ENCODE assay signal across 18 cellular contexts in genomic region chr5:149143470-149143869, GRCh38. TPM values are rescaled to one million over a fixed set of nuclear protein-coding genes. Genes with fewer than 3 reads are reported as not detected.
A peak's percentile ranks its signal among the peaks of the same experiment; 100 is the strongest.
DNase-seq lines count a peak whose midpoint lies in the region; ATAC-seq and TF ChIP-seq lines count a peak whose summit lies in the region.
"Had no signal": no experiment of that assay in that cellular context is flagged by ENCODE, and none has a peak within 500 bp of the region (broad histone marks: within the 10 kb centered on the region; RNA-seq: fewer than 3 reads in every experiment).

No MANE protein-coding gene starts in this region.

- POLR2A ChIA-PET in AG04450 (lab: Yijun Ruan, JAX) = interaction anchor here (0.5 to 1.6 kb wide), 9 partner anchors 10 to 407 kb away, joined by 3 to 8 read pairs (median 3); no protein-coding TSS in a partner anchor

- DNase-seq in AG04450 (ENCODE audit: low read depth, low spot score) (no peak), adrenal gland (peak in 6 of 7 donors; percentile 28 to 72 (median 55)), fibroblast of mammary gland (ENCODE audit: low read depth) (peak; percentile 76), omental fat pad (ENCODE audit: low spot score) (no peak), COR-L47 (lab: John Stamatoyannopoulos, UW) (no peak), NCI-H2107 (lab: John Stamatoyannopoulos, UW) (no peak), coronary artery (ENCODE audit: low spot score) (no peak)
- DNase-seq: ACHN; activated CD4-positive, alpha-beta memory T cell treated with anti-CD3 and anti-CD28 coated beads for 36 hours; activated naive CD8-positive, alpha-beta T cell treated with anti-CD3 and anti-CD28 coated beads, Interleukin-2, amount 10 ng/mL, durations not matched to agents 7 days and 5 days; foreskin melanocyte; GF-D8; NCI-H2227 treated with DMSO at 0.1 percent for 48 hours; stimulated activated CD4-positive, alpha-beta T cell treated with anti-CD3 and anti-CD28 coated beads, Interleukin-15, amount 100 ng/mL, for 24 hours had no signal

- H3K4me1 ChIP-seq in adrenal gland (replicated peaks in 1 of 2) = peaks cover 20 to 27% of the 10 kb centered on the region in 2 donors

- no peak for TF ChIP-seq CTCF in AG04450 (IDR thresholded peaks at IDR 0.05; ENCODE audit: low read depth, low read length)
- no peak for TF ChIP-seq CTCF in adrenal gland (IDR thresholded peaks at IDR 0.05)
- TF ChIP-seq CTCF in fibroblast of mammary gland (conservative IDR thresholded peaks at IDR 0.05; ENCODE audit: control insufficient read depth, insufficient read depth, low read depth, low read length) = no peak
- TF ChIP-seq CTCF in omental fat pad (IDR thresholded peaks at IDR 0.05) = no peak
- no peak for TF ChIP-seq CTCF in coronary artery (IDR thresholded peaks at IDR 0.05)

- H3K36me3 ChIP-seq in adrenal gland (replicated peaks in 1 of 2) = no peaks in the 10 kb centered on the region

- peak overlapping the region; percentile 49 for H3K4me3 ChIP-seq in AG04450 (ENCODE audit: low read depth, low read length)
- H3K4me3 ChIP-seq in adrenal gland = no peak overlapping the region
- peak overlapping the region; percentile 46 for H3K4me3 ChIP-seq in fibroblast of mammary gland (ENCODE audit: control insufficient read depth, low read depth, low read length)
- no peak overlapping the region for H3K4me3 ChIP-seq in coronary artery
- H3K4me3 ChIP-seq: GM23338 had no signal

- intact Hi-C loops in adrenal gland (cut with DNase I) = loop anchor here (5.0 kb wide), 1 partner anchor 89 kb away; no protein-coding TSS in a partner anchor

- ATAC-seq in omental fat pad (ENCODE audit: low FRiP score) (peak; percentile 69), HG02840 (IDR thresholded peaks at IDR 0.05; ENCODE audit: low FRiP score, unreplicated experiment) (no peak)
- ATAC-seq: GM23338; stimulated activated memory B cell treated with anti-CD40 and anti-IgM and Interleukin-4, amounts not matched to agents 10 μg/mL and 1 μg/mL and 100 μg/mL, for 72 hours had no signal

- TF ChIP-seq POLR2A in adrenal gland (IDR thresholded peaks at IDR 0.05) = no peak

- H3K9me3 ChIP-seq in AG04450 (ENCODE audit: control insufficient read depth, insufficient read depth, low read length) (peaks cover 6% of the 10 kb centered on the region; the same call in 1 of the 2 replicates), adrenal gland (replicated peaks in 1 of 3) (no peaks in the 10 kb centered on the region)

- 23 to 35% (median 28%) methylated on average over 2 of the region's 2 CpGs for WGBS in adrenal gland, 4 donors

- H3K27me3 ChIP-seq in AG04450 (ENCODE audit: control insufficient read depth, insufficient read depth, low read length) = no peaks in the 10 kb centered on the region
- no peaks in the 10 kb centered on the region for H3K27me3 ChIP-seq in adrenal gland

- H3K27ac ChIP-seq in AG04450 (ENCODE audit: low read depth, low read length) (no peak overlapping the region), adrenal gland (peak overlapping the region in 3 of 5 donors; percentile 2 to 74 (median 13)), coronary artery (peak overlapping the region in 1 of 2 donors; percentile 43)
- H3K27ac ChIP-seq: KMS-11 had no signal

- CTCF ChIA-PET in AG04450 (lab: Charles Lee) = interaction anchor here (0.6 to 8.0 kb wide), 9 partner anchors 13 to 400 kb away, joined by 4 to 103 read pairs (median 7); no protein-coding TSS in a partner anchor

RNA-seq across cellular contexts. Expression of gene ABLIM3, which starts 2.2 kb away (rescaled TPM):
- 52.6 and 60.6 TPM in 2 replicates for polyA plus RNA-seq in AG04450 (2011; rRNA removed)
- polyA minus RNA-seq in AG04450 (2011; rRNA and poly(A)+ RNA removed) = 90.4 and 128 TPM in 2 replicates
- total RNA-seq in adrenal gland = 10 to 100 TPM in 7 of 8 donors, 1 to 10 TPM in 1; 8.3 to 27.6 (median 17.5) TPM
- 10 to 100 TPM in 2 of 3 donors, 1 to 10 TPM in 1; 8.8 to 10.8 (median 10.4) TPM for polyA plus RNA-seq in adrenal gland
- 100 to 1,000 TPM in 2 of 4 donors, 10 to 100 TPM in 2; 47.8 to 456 (median 104) TPM for total RNA-seq in omental fat pad
- total RNA-seq: activated naive CD8-positive, alpha-beta T cell treated with anti-CD3 and anti-CD28 coated beads, Interleukin-2, amount 10 ng/mL, durations not matched to agents 7 days and 5 days had no signal

Comparison
In these comparisons a context has a peak if more than half of its experiments do, and no peak if none do; other contexts are left out.
1. DNase-seq: peak in adrenal gland (6 of 7) and fibroblast of mammary gland (single experiment); none in AG04450 (single experiment), omental fat pad (single experiment), COR-L47 (single experiment), NCI-H2107 (single experiment) and coronary artery (single experiment).
2. H3K4me3 ChIP-seq: peak in AG04450 (single experiment) and fibroblast of mammary gland (single experiment); none in adrenal gland (0 of 4) and coronary artery (single experiment).